ENCODE assay signal across 27 cellular contexts in genomic region chr16:65822148-65822547, GRCh38.
"Had no signal": no experiment of that assay in that cellular context is flagged by ENCODE, and none has a peak within 500 bp of the region (broad histone marks: within the 10 kb centered on the region; RNA-seq: fewer than 3 reads in every experiment).

No MANE protein-coding gene starts in this region.

- H3K27me3 Mint-ChIP-seq: effector memory CD8-positive, alpha-beta T cell had no signal

- H3K27ac Mint-ChIP-seq: dendritic cell treated with granulocyte-macrophage colony-stimulating factor and Interleukin-4, amounts not matched to agents 40 ng/mL and 50 ng/mL, for 4 days; effector memory CD8-positive, alpha-beta T cell; endodermal cell had no signal

- H3K27me3 ChIP-seq: colonic mucosa, gastrocnemius medialis, gastroesophageal sphincter, heart right ventricle had no signal

- DNase-seq: colonic mucosa; cortex of kidney; dermis blood vessel endothelial cell; dorsolateral prefrontal cortex; effector CD4-positive, alpha-beta T cell; effector CD8-positive, alpha-beta T cell; effector memory CD4-positive, alpha-beta T cell; effector memory CD8-positive, alpha-beta T cell; endodermal cell; erythroblast; esophagus squamous epithelium; foreskin fibroblast; foreskin keratinocyte; foreskin melanocyte; gastrocnemius medialis; glutamatergic neuron; heart left ventricle; heart right ventricle had no signal

- H3K36me3 ChIP-seq: colonic mucosa, esophagus squamous epithelium, gastrocnemius medialis, gastroesophageal sphincter, heart left ventricle, heart right ventricle had no signal

- H3K4me3 ChIP-seq: colonic mucosa, coronary artery, dorsolateral prefrontal cortex, esophagus squamous epithelium, gastrocnemius medialis, gastroesophageal sphincter, heart left ventricle, heart right ventricle had no signal

- FAIRE-seq: colon, endometrium, endothelial cell of umbilical vein, frontal cortex had no signal

- H3K4me1 ChIP-seq: colonic mucosa, esophagus squamous epithelium, foreskin keratinocyte, gastrocnemius medialis, gastroesophageal sphincter, heart left ventricle, heart right ventricle had no signal

- ATAC-seq: effector memory CD8-positive, alpha-beta T cell; esophagus mucosa; foreskin keratinocyte; gastrocnemius medialis; gastroesophageal sphincter; heart left ventricle; heart right ventricle had no signal

- H3K4me3 Mint-ChIP-seq: dendritic cell treated with granulocyte-macrophage colony-stimulating factor and Interleukin-4, amounts not matched to agents 40 ng/mL and 50 ng/mL, for 4 days; effector memory CD8-positive, alpha-beta T cell; endodermal cell had no signal

- H3K9me3 ChIP-seq: colonic mucosa, esophagus squamous epithelium, gastrocnemius medialis had no signal

- H3K27ac ChIP-seq: colonic mucosa, coronary artery, dorsolateral prefrontal cortex, epithelial cell of prostate, esophagus squamous epithelium, foreskin keratinocyte, gastrocnemius medialis, gastroesophageal sphincter, heart left ventricle, heart right ventricle had no signal

- H3K9me3 Mint-ChIP-seq: dendritic cell treated with granulocyte-macrophage colony-stimulating factor and Interleukin-4, amounts not matched to agents 40 ng/mL and 50 ng/mL, for 4 days; endodermal cell had no signal
